9 cellular contexts compared by ENCODE assay signal in the genomic region with DNA sequence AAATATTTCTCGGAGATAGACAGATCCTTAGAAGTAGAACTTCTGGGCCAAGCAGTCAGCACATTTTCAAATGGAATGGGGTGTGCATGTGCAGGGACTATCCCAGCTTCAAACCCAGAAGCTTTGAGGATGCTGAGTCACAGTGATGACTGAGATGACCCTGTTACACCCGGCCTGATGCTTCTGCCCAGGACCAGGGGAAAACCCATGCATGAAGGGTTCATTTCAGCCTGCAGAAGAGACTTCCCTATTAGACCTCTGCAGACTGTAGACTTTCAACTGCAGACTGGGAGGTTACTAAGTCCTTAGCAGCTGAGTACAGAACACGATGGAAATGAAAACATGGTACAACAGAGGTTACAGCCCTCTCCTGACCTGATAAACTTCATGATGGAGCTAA. TPM values are rescaled to one million over a fixed set of nuclear protein-coding genes. Genes with fewer than 3 reads are reported as not detected.
DNase-seq lines count a peak whose midpoint lies in the region; ATAC-seq and TF ChIP-seq lines count a peak whose summit lies in the region.
"Had no signal": no experiment of that assay in that cellular context is flagged by ENCODE, and none has a peak within 500 bp of the region (broad histone marks: within the 10 kb centered on the region; RNA-seq: fewer than 3 reads in every experiment).

No MANE protein-coding gene starts in this region.

- TF ChIP-seq POLR2A in GM18505 (IDR thresholded peaks at IDR 0.05; ENCODE audit: borderline replicate concordance, extremely low read depth, insufficient read depth, insufficient read length) = no peak
- no peak for TF ChIP-seq POLR2A in IMR-90 (IDR thresholded peaks at IDR 0.05; ENCODE audit: low read depth, low read length)

- H3K4ac ChIP-seq in IMR-90 (ENCODE audit: low read depth, low read length) = no peak overlapping the region

- TF ChIP-seq RAD21 in IMR-90 (IDR thresholded peaks at IDR 0.05; ENCODE audit: low read length) = no peak

- no peak overlapping the region for H3K56ac ChIP-seq in IMR-90 (ENCODE audit: extremely low read depth, insufficient read depth, low read length)

- no peak overlapping the region for H2AFZ ChIP-seq in IMR-90 (replicated peaks; ENCODE audit: low read length, poor library complexity)

- no peak overlapping the region for H3K9ac ChIP-seq in IMR-90 (ENCODE audit: low read depth, low read length)

- no peak overlapping the region for H3K14ac ChIP-seq in IMR-90 (replicated peaks; ENCODE audit: low read depth, low read length)

- in situ Hi-C loops in IMR-90 (cut with MboI; ENCODE audit: low sequenced_read_pairs) = no loop called here

- peaks cover 5% of the 10 kb centered on the region for H3K4me1 ChIP-seq in IMR-90 (ENCODE audit: control insufficient read depth, insufficient read depth, low read length)

- no peak overlapping the region for H2BK5ac ChIP-seq in IMR-90 (ENCODE audit: low read depth, low read length, poor library complexity, severe bottlenecking)

- H2AK5ac ChIP-seq in IMR-90 (ENCODE audit: low read depth, low read length) = no peak overlapping the region

- ATAC-seq in GM18505 (IDR thresholded peaks at IDR 0.05; ENCODE audit: unreplicated experiment) (peak; percentile 85), GM21737 (IDR thresholded peaks at IDR 0.05; ENCODE audit: unreplicated experiment) (peak; percentile 89), IMR-90 (ENCODE audit: low read depth) (peak; percentile 76), esophagus mucosa (peak; percentile 72)

- H3K9me1 ChIP-seq in IMR-90 (ENCODE audit: insufficient read depth, low read length) = no peaks in the 10 kb centered on the region; the same call in 1 of the 2 replicates

- H3K18ac ChIP-seq in IMR-90 (ENCODE audit: low read depth, low read length) = no peak overlapping the region

- no peak overlapping the region for H3K27ac ChIP-seq in IMR-90 (ENCODE audit: insufficient read depth, low read length)
- H3K27ac ChIP-seq: SJSA1 had no signal

- no peaks in the 10 kb centered on the region for H3K9me3 Mint-ChIP-seq in endothelial cell (ENCODE audit: unreplicated experiment)

- no peaks in the 10 kb centered on the region for H3K9me3 ChIP-seq in IMR-90 (ENCODE audit: control insufficient read depth, insufficient read depth, low read length)
- H3K9me3 ChIP-seq: SJSA1 had no signal

- no peak overlapping the region for H4K91ac ChIP-seq in IMR-90 (ENCODE audit: insufficient read depth, low read depth, low read length)

- CTCF ChIA-PET in IMR-90 (lab: Yijun Ruan, JAX) = interaction anchor here (0.8 to 1.2 kb wide), 2 partner anchors 10 to 40 kb away, joined by 3 to 5 read pairs; no protein-coding TSS in a partner anchor

- WGBS in IMR-90 (ENCODE audit: extremely low coverage in 2 of 2, insufficient read length in 1 of 2), 2 experiments = 100% methylated on average over 1 of the region's 3 CpGs; no CpG with 5 or more reads in 1 of the 2 experiments

- H3K27ac Mint-ChIP-seq in endothelial cell (ENCODE audit: unreplicated experiment) = no peak overlapping the region

- peaks cover 3% of the 10 kb centered on the region for H3K4me1 Mint-ChIP-seq in endothelial cell (ENCODE audit: unreplicated experiment)

- POLR2A ChIA-PET in IMR-90 (lab: Charles Lee; ENCODE audit: unreplicated experiment) = no interaction called here

- no peak overlapping the region for H4K5ac ChIP-seq in IMR-90 (ENCODE audit: low read depth, low read length)

- H3K27me3 ChIP-seq in IMR-90 (ENCODE audit: control insufficient read depth, insufficient read depth, low read length) = peaks cover 31% of the 10 kb centered on the region
- H3K27me3 ChIP-seq: SJSA1 had no signal

- H4K20me1 ChIP-seq in IMR-90 (ENCODE audit: insufficient read depth, low read length) = no peaks in the 10 kb centered on the region

- no peak overlapping the region for H2BK120ac ChIP-seq in IMR-90 (ENCODE audit: low read depth, low read length)

- DNase-seq in IMR-90 = peak; percentile 81
- no peak for DNase-seq in endothelial cell (ENCODE audit: low spot score)
- DNase-seq in retina = no peak
- no peak for DNase-seq in islet precursor cell
- no peak for DNase-seq in SKM-1 (lab: John Stamatoyannopoulos, UW; ENCODE audit: unreplicated experiment)

- H3K4me3 Mint-ChIP-seq in endothelial cell (ENCODE audit: unreplicated experiment) = no peak overlapping the region

- H3K23ac ChIP-seq in IMR-90 (ENCODE audit: low read depth, low read length) = no peak overlapping the region

- dilution Hi-C loops in IMR-90 (cut with HindIII; ENCODE audit: low sequenced_read_pairs, unreplicated experiment) = no loop called here

- intact Hi-C loops in IMR-90 (cut with micrococcal nuclease) = no loop called here

- H4K8ac ChIP-seq in IMR-90 (ENCODE audit: low read depth in 2 of 2, low read length in 2 of 2) = no peak overlapping the region

- H3K79me1 ChIP-seq in IMR-90 (ENCODE audit: low read depth in 1 of 2, low read length in 2 of 2) = no peaks in the 10 kb centered on the region

- BruUV-seq in IMR-90 (replicated peaks; lab: Mats Ljungman, UMichigan) = no TSS peak

- H2BK20ac ChIP-seq in IMR-90 (ENCODE audit: low read depth, low read length) = no peak overlapping the region

- no peak overlapping the region for H2BK15ac ChIP-seq in IMR-90 (ENCODE audit: low read depth, low read length)

- H2AK9ac ChIP-seq in IMR-90 (replicated peaks; ENCODE audit: low read depth, low read length, poor library complexity) = no peak overlapping the region

- no peak overlapping the region for H3K4me3 ChIP-seq in IMR-90 (ENCODE audit: insufficient read depth, low read depth, low read length)
- H3K4me3 ChIP-seq: SJSA1 had no signal

- H3K36me3 Mint-ChIP-seq in endothelial cell (ENCODE audit: low read depth, unreplicated experiment) = peaks cover 5% of the 10 kb centered on the region

- H3K4me2 ChIP-seq in IMR-90 (ENCODE audit: low read depth, low read length) = no peak overlapping the region

- no peaks in the 10 kb centered on the region for H3K36me3 ChIP-seq in IMR-90 (ENCODE audit: control insufficient read depth, insufficient read depth, low read length)
- H3K36me3 ChIP-seq: SJSA1 had no signal

- H3K27me3 Mint-ChIP-seq in endothelial cell (ENCODE audit: unreplicated experiment) = peaks cover 2% of the 10 kb centered on the region

- TF ChIP-seq CTCF in IMR-90 (conservative IDR thresholded peaks at IDR 0.05; ENCODE audit: low read depth, low read length) (no peak), endothelial cell (IDR thresholded peaks at IDR 0.05; ENCODE audit: unreplicated experiment) (no peak)

TF ChIP-seq in IMR-90, 13 proteins besides CTCF, POLR2A, EP300 and RAD21:
- TF ChIP-seq, protein P1, sequence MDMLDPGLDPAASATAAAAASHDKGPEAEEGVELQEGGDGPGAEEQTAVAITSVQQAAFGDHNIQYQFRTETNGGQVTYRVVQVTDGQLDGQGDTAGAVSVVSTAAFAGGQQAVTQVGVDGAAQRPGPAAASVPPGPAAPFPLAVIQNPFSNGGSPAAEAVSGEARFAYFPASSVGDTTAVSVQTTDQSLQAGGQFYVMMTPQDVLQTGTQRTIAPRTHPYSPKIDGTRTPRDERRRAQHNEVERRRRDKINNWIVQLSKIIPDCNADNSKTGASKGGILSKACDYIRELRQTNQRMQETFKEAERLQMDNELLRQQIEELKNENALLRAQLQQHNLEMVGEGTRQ (IDR thresholded peaks at IDR 0.05; ENCODE audit: low read depth, low read length) = no peak
- TF ChIP-seq NFE2L2 (IDR thresholded peaks at IDR 0.05; ENCODE audit: low read depth, low read length) = peak; percentile 90
- TF ChIP-seq BHLHE40 (IDR thresholded peaks at IDR 0.05; ENCODE audit: low read depth, low read length) = peak; percentile 71
- TF ChIP-seq FOS (IDR thresholded peaks at IDR 0.05; ENCODE audit: low read depth, low read length) = peak; percentile 57; the same call in 1 of the 2 replicates
- TF ChIP-seq MAFK (IDR thresholded peaks at IDR 0.05; ENCODE audit: low read depth, low read length) = peak; percentile 43; the same call in 1 of the 2 replicates

RNA-seq across cellular contexts. Expression of gene OR2AT4, which starts 3.6 kb away (rescaled TPM):
- not detected in 2 replicates for total RNA-seq in IMR-90 (2012; rRNA removed)
- polyA plus RNA-seq in IMR-90 (2012; rRNA removed) = not detected in 2 replicates
- polyA plus RNA-seq in IMR-90 (2012; cell fraction: cytosol; rRNA removed) = not detected in 2 replicates
- not detected in 2 replicates for polyA plus RNA-seq in IMR-90 (2012; cell fraction: nucleus; rRNA removed; ENCODE audit: low replicate concordance)
- total RNA-seq in esophagus mucosa = not detected
- 0.08 TPM for total RNA-seq in endothelial cell (ENCODE audit: unreplicated experiment)
- total RNA-seq: SJSA1 had no signal

RNA-seq across cellular contexts. Expression of gene SLCO2B1, which starts 50.6 kb away (rescaled TPM):
- total RNA-seq in IMR-90 (2012; rRNA removed) = not detected in 2 replicates
- polyA plus RNA-seq in IMR-90 (2012; rRNA removed) = not detected in 2 replicates
- polyA plus RNA-seq in IMR-90 (2012; cell fraction: cytosol; rRNA removed) = not detected in 2 replicates
- not detected in 2 replicates for polyA plus RNA-seq in IMR-90 (2012; cell fraction: nucleus; rRNA removed; ENCODE audit: low replicate concordance)
- total RNA-seq in esophagus mucosa = 9.7 TPM
- 3.5 TPM for total RNA-seq in endothelial cell (ENCODE audit: unreplicated experiment)
